In the genomic region with DNA sequence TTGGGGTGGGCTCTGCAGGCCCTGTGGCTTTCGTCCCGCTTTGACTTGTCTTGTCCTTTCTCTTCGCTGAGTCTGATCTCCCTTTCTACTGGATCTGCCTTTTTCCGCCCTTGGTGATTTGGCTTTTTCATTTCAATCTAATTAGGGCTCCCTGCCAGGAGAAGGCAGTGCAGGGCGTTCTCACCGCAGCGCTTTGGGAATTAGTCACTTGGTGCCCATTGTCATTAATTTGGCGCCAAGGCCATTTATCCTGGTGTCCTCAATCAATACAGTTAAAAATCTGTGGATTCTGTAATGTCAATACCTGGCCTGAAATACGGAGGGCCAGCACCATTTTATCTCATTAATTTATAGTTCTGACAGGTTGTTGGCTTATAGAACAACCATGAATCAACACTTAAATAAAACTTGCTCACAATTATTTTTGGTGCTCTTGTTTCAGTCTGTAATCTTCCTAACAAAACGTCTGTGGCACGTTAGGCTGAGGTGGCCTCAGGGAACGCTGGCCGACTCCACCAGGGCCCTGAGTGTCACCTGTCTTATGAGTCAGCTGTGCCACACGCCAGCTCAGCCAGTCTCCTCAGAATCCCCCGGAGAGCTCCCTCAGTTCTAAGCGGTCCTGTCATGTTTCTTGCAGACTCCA, we compare ENCODE assay signal across 15 cellular contexts.
A peak's percentile ranks its signal among the peaks of the same experiment; 100 is the strongest.
DNase-seq lines count a peak whose midpoint lies in the region; ATAC-seq and TF ChIP-seq lines count a peak whose summit lies in the region.
"Had no signal": no experiment of that assay in that cellular context is flagged by ENCODE, and none has a peak within 500 bp of the region (broad histone marks: within the 10 kb centered on the region; RNA-seq: fewer than 3 reads in every experiment).

No MANE protein-coding gene starts in this region.

- no peak for TF ChIP-seq CTCF in psoas muscle (IDR thresholded peaks at IDR 0.05)

- 55 to 59% (median 57%) methylated on average over 16 of the region's 16 CpGs for WGBS in psoas muscle, 3 donors

- H3K27me3 ChIP-seq in psoas muscle (ENCODE audit: insufficient read depth in 3 of 3, low read length in 2 of 3): no peaks in the 10 kb centered on the region

- H3K9me3 ChIP-seq in psoas muscle: no peaks in the 10 kb centered on the region
- H3K9me3 ChIP-seq: A549, Caco-2 had no signal

- H3K4me1 ChIP-seq in psoas muscle: peaks cover 15% of the 10 kb centered on the region
- H3K4me1 ChIP-seq: Caco-2 had no signal

- peak overlapping the region; percentile 71 for H3K27ac ChIP-seq in psoas muscle

- H3K36me3 ChIP-seq in psoas muscle (ENCODE audit: insufficient read depth in 1 of 2, low read depth in 1 of 2): no peaks in the 10 kb centered on the region

- DNase-seq in NCI-H510A (lab: John Stamatoyannopoulos, UW) (peak; percentile 79), NCI-H510A treated with DMSO at 0.1 percent for 48 hours (lab: John Stamatoyannopoulos, UW) (no peak), NCI-H1694 treated with DMSO at 0.1 percent for 48 hours (lab: John Stamatoyannopoulos, UW) (peak; percentile 43), T1000 (lab: John Stamatoyannopoulos, UW) (peak; percentile 22), psoas muscle (peak; percentile 50 to 86)
- no peak for DNase-seq in activated CD8-positive, alpha-beta memory T cell treated with anti-CD3 and anti-CD28 coated beads, Interleukin-2, amount 50 U/mL, for 48 hours
- DNase-seq: activated CD4-positive, alpha-beta T cell treated with anti-CD3 and anti-CD28 coated beads, Interleukin-2, amount 50 U/mL, for 48 hours; head of caudate nucleus; IMR-90; RPMI8226; stimulated activated CD4-positive, alpha-beta T cell treated with anti-CD3 and anti-CD28 coated beads, Interleukin-1b, Interleukin-23, amount 100 ng/mL, for 48 hours had no signal

- intact Hi-C loops in psoas muscle (cut with DNase I): no loop called here

- no peak overlapping the region for H3K4me3 ChIP-seq in psoas muscle
- H3K4me3 ChIP-seq: A549 had no signal

- ATAC-seq in psoas muscle (peak; percentile 94 to 98 (median 98)), HG02870 (IDR thresholded peaks at IDR 0.05; ENCODE audit: unreplicated experiment) (no peak), GM21390 (IDR thresholded peaks at IDR 0.05; ENCODE audit: unreplicated experiment) (no peak)
- ATAC-seq: A549 had no signal

Comparison
In these comparisons a context has a peak if more than half of its experiments do, and no peak if none do; other contexts are left out.
1. DNase-seq: peak in NCI-H510A (single experiment), NCI-H1694 treated with DMSO at 0.1 percent for 48 hours (single experiment), T1000 (single experiment) and psoas muscle (2 of 2); none in NCI-H510A treated with DMSO at 0.1 percent for 48 hours (single experiment) and activated CD8-positive, alpha-beta memory T cell treated with anti-CD3 and anti-CD28 coated beads, Interleukin-2, amount 50 U/mL, for 48 hours (single experiment).
2. ATAC-seq: peak in psoas muscle (4 of 4); none in HG02870 (single experiment) and GM21390 (single experiment).